28 cellular contexts compared by ENCODE assay signal in the genomic region with DNA sequence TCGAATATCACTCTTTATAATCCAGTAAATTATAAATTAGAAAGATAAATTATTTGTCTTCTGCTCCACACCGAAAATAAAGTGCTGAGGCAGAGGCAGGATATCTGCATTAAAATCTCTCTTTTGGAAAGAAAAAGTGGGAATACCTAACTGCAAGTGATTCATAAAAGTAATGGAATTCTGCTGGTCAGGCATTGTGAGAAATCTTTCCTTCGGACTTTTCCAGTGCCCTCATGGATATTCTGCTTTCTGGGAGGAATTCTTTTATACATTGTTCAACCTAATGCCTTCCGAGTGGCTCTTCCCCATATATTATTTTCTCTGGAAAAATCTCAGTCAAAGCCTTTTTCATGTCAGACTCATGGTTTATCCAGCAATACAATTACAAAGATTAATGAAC.
DNase-seq lines count a peak whose midpoint lies in the region; ATAC-seq and TF ChIP-seq lines count a peak whose summit lies in the region.
"Had no signal": no experiment of that assay in that cellular context is flagged by ENCODE, and none has a peak within 500 bp of the region (broad histone marks: within the 10 kb centered on the region; RNA-seq: fewer than 3 reads in every experiment).

No MANE protein-coding gene starts in this region.

- H4K8ac ChIP-seq in trophoblast cell (ENCODE audit: low read depth, low read length) = no peak overlapping the region

- H2AFZ ChIP-seq in PC-9 (peak overlapping the region; percentile 34; the same call in 1 of the 2 replicates), trophoblast cell (ENCODE audit: insufficient read depth, low read length, poor library complexity) (no peak overlapping the region)

- H3K9ac ChIP-seq in trophoblast cell (ENCODE audit: low read length) = no peak overlapping the region
- H3K9ac ChIP-seq: BLaER1; BLaER1 treated with 17β-estradiol and CSF1 and Interleukin-3, amounts not matched to agents 10 nM and 100 nM had no signal

- ATAC-seq in HG03457 (IDR thresholded peaks at IDR 0.05; ENCODE audit: unreplicated experiment) = no peak
- ATAC-seq: A549; CD8-positive, alpha-beta T cell had no signal

- no peak overlapping the region for H4K91ac ChIP-seq in trophoblast cell (ENCODE audit: low read depth, low read length)

- in situ Hi-C loops in KBM-7 (cut with MboI; ENCODE audit: low pct_unique_long_range_greater_than_20kb, low sequenced_read_pairs) = no loop called here

- H2BK120ac ChIP-seq in trophoblast cell (ENCODE audit: insufficient read depth, low read length, poor library complexity) = no peak overlapping the region

- H3K4me3 ChIP-seq in PC-9 (no peak overlapping the region), trophoblast cell (ENCODE audit: low read depth, low read length) (no peak overlapping the region)
- H3K4me3 ChIP-seq: A549; BLaER1; BLaER1 treated with 17β-estradiol and CSF1 and Interleukin-3, amounts not matched to agents 10 nM and 100 nM had no signal

- intact Hi-C loops in PC-9 (cut with micrococcal nuclease; ENCODE audit: unreplicated experiment) = no loop called here

- H3K18ac ChIP-seq in trophoblast cell (ENCODE audit: low read length) = no peak overlapping the region

- H2BK5ac ChIP-seq in trophoblast cell (ENCODE audit: low read depth, low read length, poor library complexity) = no peak overlapping the region

- H3K9me2 ChIP-seq in PC-9 (ENCODE audit: insufficient read depth) = no peaks in the 10 kb centered on the region

- H3K27me3 ChIP-seq in PC-9 (ENCODE audit: insufficient read depth, low read depth) (no peaks in the 10 kb centered on the region), trophoblast cell (ENCODE audit: insufficient read depth, low read length) (no peaks in the 10 kb centered on the region)
- H3K27me3 ChIP-seq: BE2C; BLaER1; BLaER1 treated with 17β-estradiol and CSF1 and Interleukin-3, amounts not matched to agents 10 nM and 100 nM had no signal

- H3K36me3 ChIP-seq in PC-9 (ENCODE audit: low read depth) (no peaks in the 10 kb centered on the region), trophoblast cell (ENCODE audit: control insufficient read depth in 1 of 2, insufficient read depth in 2 of 2, low read length in 2 of 2) (no peaks in the 10 kb centered on the region)
- H3K36me3 ChIP-seq: BE2C; BLaER1; BLaER1 treated with 17β-estradiol and CSF1 and Interleukin-3, amounts not matched to agents 10 nM and 100 nM had no signal

- H2BK12ac ChIP-seq in trophoblast cell (ENCODE audit: low read length) = no peak overlapping the region

- no peaks in the 10 kb centered on the region for H4K20me1 ChIP-seq in PC-9 (ENCODE audit: insufficient read depth)
- H4K20me1 ChIP-seq: BLaER1; BLaER1 treated with 17β-estradiol and CSF1 and Interleukin-3, amounts not matched to agents 10 nM and 100 nM had no signal

- TF ChIP-seq CTCF in PC-9 (conservative IDR thresholded peaks at IDR 0.05) = no peak

- H3K4me1 ChIP-seq in PC-9 (replicated peaks; ENCODE audit: insufficient read depth) = no peaks in the 10 kb centered on the region
- no peaks in the 10 kb centered on the region for H3K4me1 ChIP-seq in trophoblast cell (ENCODE audit: control insufficient read depth in 1 of 2, insufficient read depth in 2 of 2, low read length in 2 of 2)
- H3K4me1 ChIP-seq: BE2C; BLaER1; BLaER1 treated with 17β-estradiol and CSF1 and Interleukin-3, amounts not matched to agents 10 nM and 100 nM; Caco-2 had no signal

- H3F3A ChIP-seq in PC-9 (ENCODE audit: insufficient read depth, low read depth) = 0 out of 2 replicates have a peak, but pooled peaks cover 5% of the 10 kb centered on the region

- H3K79me1 ChIP-seq in trophoblast cell (ENCODE audit: low read length) = no peaks in the 10 kb centered on the region

- DNase-seq in PC-9 = no peak
- DNase-seq in trophoblast cell = peak; percentile 51 to 82
- DNase-seq in KBM-7 = no peak
- DNase-seq: 8988T; ACHN; AML-193; BE2C; C1 segment of cervical spinal cord; Caco-2; Calu3; CD4-positive, alpha-beta memory T cell; CD4-positive, alpha-beta T cell; CD8-positive, alpha-beta memory T cell; CD8-positive, alpha-beta T cell; COR-L47; DMS 273 treated with DMSO at 0.1 percent for 48 hours; DMS153; DMS53; DMS79; DMS79 treated with DMSO at 0.1 percent for 48 hours; DND-41; EL had no signal

- H2AK5ac ChIP-seq in trophoblast cell (ENCODE audit: low read length) = no peak overlapping the region

- H3K27ac ChIP-seq in PC-9 (no peak overlapping the region), trophoblast cell (ENCODE audit: low read depth, low read length) (no peak overlapping the region)
- H3K27ac ChIP-seq: 22Rv1; A549; BLaER1; BLaER1 treated with 17β-estradiol and CSF1 and Interleukin-3, amounts not matched to agents 10 nM and 100 nM; C4-2B had no signal

- no peak overlapping the region for H3K23ac ChIP-seq in trophoblast cell (ENCODE audit: low read length)

- no CpG with 5 or more reads among the region's 4 CpGs for WGBS in trophoblast cell (ENCODE audit: extremely low coverage, insufficient coverage, insufficient read length)

- H3K14ac ChIP-seq in trophoblast cell (ENCODE audit: low read length) = no peak overlapping the region

- POLR2A ChIA-PET in PC-9 (lab: Charles Lee; ENCODE audit: unreplicated experiment) = no interaction called here

- CTCF ChIA-PET in PC-9 (lab: Charles Lee) = no interaction called here

- H3K79me2 ChIP-seq in PC-9 (ENCODE audit: low read depth) (no peaks in the 10 kb centered on the region), trophoblast cell (ENCODE audit: control insufficient read depth, insufficient read depth, low read length, poor library complexity) (no peaks in the 10 kb centered on the region)

- no TSS peak for BruUV-seq in PC-9 (replicated peaks; lab: Mats Ljungman, UMichigan)

- H3K4ac ChIP-seq in trophoblast cell (ENCODE audit: low read depth, low read length) = no peak overlapping the region

- H3K4me2 ChIP-seq in PC-9 (no peak overlapping the region), trophoblast cell (ENCODE audit: low read length) (no peak overlapping the region)
- H3K4me2 ChIP-seq: A549; BLaER1; BLaER1 treated with 17β-estradiol and CSF1 and Interleukin-3, amounts not matched to agents 10 nM and 100 nM had no signal

- no peak overlapping the region for H4K12ac ChIP-seq in trophoblast cell (ENCODE audit: low read depth, low read length)

- no peaks in the 10 kb centered on the region for H3K9me3 ChIP-seq in PC-9 (ENCODE audit: insufficient read depth, low read depth)
- H3K9me3 ChIP-seq in trophoblast cell (ENCODE audit: insufficient read depth, low read depth, low read length) = no peaks in the 10 kb centered on the region
- H3K9me3 ChIP-seq: A549; BE2C; BLaER1; BLaER1 treated with 17β-estradiol and CSF1 and Interleukin-3, amounts not matched to agents 10 nM and 100 nM; Caco-2 had no signal

Comparison
In these comparisons a context has a peak if more than half of its experiments do, and no peak if none do; other contexts are left out.
1. DNase-seq: peak in trophoblast cell (2 of 2); none in PC-9 (0 of 2) and KBM-7 (single experiment).